8 cellular contexts compared by ENCODE assay signal in genomic region chr9:98808411-98808815, GRCh38. TPM values are rescaled to one million over a fixed set of nuclear protein-coding genes. Genes with fewer than 3 reads are reported as not detected.
DNase-seq lines count a peak whose midpoint lies in the region; ATAC-seq and TF ChIP-seq lines count a peak whose summit lies in the region.

No MANE protein-coding gene starts in this region.

- ATAC-seq in activated CD8-positive, alpha-beta memory T cell treated with anti-CD3 and anti-CD28 coated beads, Interleukin-2, amount 10 ng/mL, durations not matched to agents 7 days and 5 days, result no peak
- peak; percentile 11 for ATAC-seq in WTC11
- peak; percentile 33 to 36 for ATAC-seq in stimulated activated naive B cell treated with anti-CD40 and anti-IgM and Interleukin-4, amounts not matched to agents 10 μg/mL and 1 μg/mL and 100 μg/mL, for 72 hours (replicated peaks)
- ATAC-seq in HG03139 (IDR thresholded peaks at IDR 0.05; ENCODE audit: unreplicated experiment), result no peak
- ATAC-seq in left lobe of liver, result no peak

- no peak overlapping the region for H3K9ac ChIP-seq in iPS-15b (ENCODE audit: low read depth, low read length)

- CTCF ChIA-PET in activated CD8-positive, alpha-beta memory T cell treated with anti-CD3 and anti-CD28 coated beads, Interleukin-2, amount 10 ng/mL, durations not matched to agents 7 days and 5 days (lab: Charles Lee), result interaction anchor here (1.0 to 4.6 kb wide), 5 partner anchors 12 to 492 kb away, joined by 3 to 33 read pairs (median 6); partner anchors contain the start of gene ANKS6
- CTCF ChIA-PET in WTC11 (lab: Charles Lee), result interaction anchor here (0.9 to 2.9 kb wide), 7 partner anchors 17 to 190 kb away, joined by 3 to 13 read pairs (median 4); no protein-coding TSS in a partner anchor

- peaks cover 42% of the 10 kb centered on the region for H3K27me3 Mint-ChIP-seq in activated CD8-positive, alpha-beta memory T cell treated with anti-CD3 and anti-CD28 coated beads, Interleukin-2, amount 10 ng/mL, durations not matched to agents 7 days and 5 days
- peaks cover 30% of the 10 kb centered on the region for H3K27me3 Mint-ChIP-seq in WTC11 (ENCODE audit: low read depth)
- peaks cover 14 to 33% of the 10 kb centered on the region in 2 donors for H3K27me3 Mint-ChIP-seq in stimulated activated naive B cell treated with anti-CD40 and anti-IgM and Interleukin-4, amounts not matched to agents 10 μg/mL and 1 μg/mL and 100 μg/mL, for 72 hours

- H3K4me1 Mint-ChIP-seq in activated CD8-positive, alpha-beta memory T cell treated with anti-CD3 and anti-CD28 coated beads, Interleukin-2, amount 10 ng/mL, durations not matched to agents 7 days and 5 days, result peaks cover 31% of the 10 kb centered on the region
- H3K4me1 Mint-ChIP-seq in WTC11, result peaks cover 32% of the 10 kb centered on the region
- H3K4me1 Mint-ChIP-seq in stimulated activated naive B cell treated with anti-CD40 and anti-IgM and Interleukin-4, amounts not matched to agents 10 μg/mL and 1 μg/mL and 100 μg/mL, for 72 hours, result peaks cover 15 to 20% of the 10 kb centered on the region in 2 donors

- no peak overlapping the region for H3K27ac Mint-ChIP-seq in activated CD8-positive, alpha-beta memory T cell treated with anti-CD3 and anti-CD28 coated beads, Interleukin-2, amount 10 ng/mL, durations not matched to agents 7 days and 5 days
- H3K27ac Mint-ChIP-seq in WTC11, result no peak overlapping the region
- peak overlapping the region; percentile 37 for H3K27ac Mint-ChIP-seq in stimulated activated naive B cell treated with anti-CD40 and anti-IgM and Interleukin-4, amounts not matched to agents 10 μg/mL and 1 μg/mL and 100 μg/mL, for 72 hours

- peaks cover 4% of the 10 kb centered on the region for H3K4me1 ChIP-seq in iPS-15b (ENCODE audit: control insufficient read depth, insufficient read depth, low read length)

- no peak for TF ChIP-seq CTCF in WTC11 (IDR thresholded peaks at IDR 0.05)

- no peaks in the 10 kb centered on the region for H3K9me3 ChIP-seq in iPS-15b (ENCODE audit: control insufficient read depth, insufficient read depth, low read length)

- no peaks in the 10 kb centered on the region for H3K9me3 Mint-ChIP-seq in activated CD8-positive, alpha-beta memory T cell treated with anti-CD3 and anti-CD28 coated beads, Interleukin-2, amount 10 ng/mL, durations not matched to agents 7 days and 5 days (ENCODE audit: low read depth)
- no peaks in the 10 kb centered on the region for H3K9me3 Mint-ChIP-seq in WTC11
- no peaks in the 10 kb centered on the region for H3K9me3 Mint-ChIP-seq in stimulated activated naive B cell treated with anti-CD40 and anti-IgM and Interleukin-4, amounts not matched to agents 10 μg/mL and 1 μg/mL and 100 μg/mL, for 72 hours

- peaks cover 25% of the 10 kb centered on the region for H3K27me3 ChIP-seq in iPS-15b (ENCODE audit: control insufficient read depth, insufficient read depth, low read length)

- H3K36me3 Mint-ChIP-seq in activated CD8-positive, alpha-beta memory T cell treated with anti-CD3 and anti-CD28 coated beads, Interleukin-2, amount 10 ng/mL, durations not matched to agents 7 days and 5 days, result peaks cover 11% of the 10 kb centered on the region
- H3K36me3 Mint-ChIP-seq in WTC11, result no peaks in the 10 kb centered on the region; the same call in 1 of the 2 replicates
- peaks cover 0 to 3% of the 10 kb centered on the region in 2 donors for H3K36me3 Mint-ChIP-seq in stimulated activated naive B cell treated with anti-CD40 and anti-IgM and Interleukin-4, amounts not matched to agents 10 μg/mL and 1 μg/mL and 100 μg/mL, for 72 hours

- H3K36me3 ChIP-seq in iPS-15b (ENCODE audit: control insufficient read depth, insufficient read depth, low read length), result no peaks in the 10 kb centered on the region

- POLR2A ChIA-PET in WTC11 (lab: Charles Lee), result interaction anchor here (1.5 kb wide), 1 partner anchor 17 kb away, joined by 7 read pairs; no protein-coding TSS in a partner anchor

- H3K4me3 Mint-ChIP-seq in activated CD8-positive, alpha-beta memory T cell treated with anti-CD3 and anti-CD28 coated beads, Interleukin-2, amount 10 ng/mL, durations not matched to agents 7 days and 5 days, result peak overlapping the region; percentile 76
- H3K4me3 Mint-ChIP-seq in WTC11, result peak overlapping the region; percentile 77
- peak overlapping the region; percentile 86 to 89 for H3K4me3 Mint-ChIP-seq in stimulated activated naive B cell treated with anti-CD40 and anti-IgM and Interleukin-4, amounts not matched to agents 10 μg/mL and 1 μg/mL and 100 μg/mL, for 72 hours

- peak overlapping the region; percentile 59 for H3K4me3 ChIP-seq in iPS-15b (ENCODE audit: low read depth, low read length)

- DNase-seq in activated CD8-positive, alpha-beta memory T cell treated with anti-CD3 and anti-CD28 coated beads, Interleukin-2, amount 10 ng/mL, durations not matched to agents 7 days and 5 days, result no peak
- no peak for DNase-seq in activated CD8-positive, alpha-beta memory T cell treated with anti-CD3 and anti-CD28 coated beads, Interleukin-2, amount 50 U/mL, for 4 hours
- DNase-seq in WTC11 (ENCODE audit: low spot score), result no peak
- DNase-seq in stimulated activated naive B cell treated with anti-CD40 and anti-IgM and Interleukin-4, amounts not matched to agents 10 μg/mL and 1 μg/mL and 100 μg/mL, for 72 hours, result no peak
- no peak for DNase-seq in stimulated activated CD4-positive, alpha-beta T cell treated with anti-CD3 and anti-CD28 coated beads, Interleukin-4, amount 100 ng/mL, for 24 hours
- no peak for DNase-seq in left lobe of liver (ENCODE audit: low spot score)

TF ChIP-seq in WTC11, 78 proteins besides CTCF, POLR2A, EP300 and RAD21:
- TF ChIP-seq, protein P1, sequence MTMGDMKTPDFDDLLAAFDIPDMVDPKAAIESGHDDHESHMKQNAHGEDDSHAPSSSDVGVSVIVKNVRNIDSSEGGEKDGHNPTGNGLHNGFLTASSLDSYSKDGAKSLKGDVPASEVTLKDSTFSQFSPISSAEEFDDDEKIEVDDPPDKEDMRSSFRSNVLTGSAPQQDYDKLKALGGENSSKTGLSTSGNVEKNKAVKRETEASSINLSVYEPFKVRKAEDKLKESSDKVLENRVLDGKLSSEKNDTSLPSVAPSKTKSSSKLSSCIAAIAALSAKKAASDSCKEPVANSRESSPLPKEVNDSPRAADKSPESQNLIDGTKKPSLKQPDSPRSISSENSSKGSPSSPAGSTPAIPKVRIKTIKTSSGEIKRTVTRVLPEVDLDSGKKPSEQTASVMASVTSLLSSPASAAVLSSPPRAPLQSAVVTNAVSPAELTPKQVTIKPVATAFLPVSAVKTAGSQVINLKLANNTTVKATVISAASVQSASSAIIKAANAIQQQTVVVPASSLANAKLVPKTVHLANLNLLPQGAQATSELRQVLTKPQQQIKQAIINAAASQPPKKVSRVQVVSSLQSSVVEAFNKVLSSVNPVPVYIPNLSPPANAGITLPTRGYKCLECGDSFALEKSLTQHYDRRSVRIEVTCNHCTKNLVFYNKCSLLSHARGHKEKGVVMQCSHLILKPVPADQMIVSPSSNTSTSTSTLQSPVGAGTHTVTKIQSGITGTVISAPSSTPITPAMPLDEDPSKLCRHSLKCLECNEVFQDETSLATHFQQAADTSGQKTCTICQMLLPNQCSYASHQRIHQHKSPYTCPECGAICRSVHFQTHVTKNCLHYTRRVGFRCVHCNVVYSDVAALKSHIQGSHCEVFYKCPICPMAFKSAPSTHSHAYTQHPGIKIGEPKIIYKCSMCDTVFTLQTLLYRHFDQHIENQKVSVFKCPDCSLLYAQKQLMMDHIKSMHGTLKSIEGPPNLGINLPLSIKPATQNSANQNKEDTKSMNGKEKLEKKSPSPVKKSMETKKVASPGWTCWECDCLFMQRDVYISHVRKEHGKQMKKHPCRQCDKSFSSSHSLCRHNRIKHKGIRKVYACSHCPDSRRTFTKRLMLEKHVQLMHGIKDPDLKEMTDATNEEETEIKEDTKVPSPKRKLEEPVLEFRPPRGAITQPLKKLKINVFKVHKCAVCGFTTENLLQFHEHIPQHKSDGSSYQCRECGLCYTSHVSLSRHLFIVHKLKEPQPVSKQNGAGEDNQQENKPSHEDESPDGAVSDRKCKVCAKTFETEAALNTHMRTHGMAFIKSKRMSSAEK (CRISPR knock-in tag; IDR thresholded peaks at IDR 0.05; ENCODE audit: borderline replicate concordance), result no peak
- TF ChIP-seq IRF2 (CRISPR knock-in tag; IDR thresholded peaks at IDR 0.05; ENCODE audit: borderline replicate concordance, low read depth) (no peak), ELF4 (CRISPR knock-in tag; IDR thresholded peaks at IDR 0.05; ENCODE audit: low read depth) (no peak), GABPB1 (CRISPR knock-in tag; IDR thresholded peaks at IDR 0.05) (no peak), MYBL2 (CRISPR knock-in tag; IDR thresholded peaks at IDR 0.05) (no peak), ZMAT4 (CRISPR knock-in tag; IDR thresholded peaks at IDR 0.05) (no peak), NR3C1 (CRISPR knock-in tag; conservative IDR thresholded peaks at IDR 0.05; ENCODE audit: low read depth) (no peak), FOXK1 (CRISPR knock-in tag; IDR thresholded peaks at IDR 0.05) (no peak)

RNA-seq across cellular contexts. Expression of gene GALNT12, which starts 0.9 kb away (rescaled TPM):
- total RNA-seq in activated CD8-positive, alpha-beta memory T cell treated with anti-CD3 and anti-CD28 coated beads, Interleukin-2, amount 10 ng/mL, durations not matched to agents 7 days and 5 days, result 1 to 10 TPM; 3.5 to 9.9 TPM
- total RNA-seq in WTC11 (2021) (19.3 to 24.7 TPM (median 23.7 TPM) in 3 replicates), left lobe of liver (0.35 TPM)

RNA-seq across cellular contexts. Expression of gene ANKS6, which starts 12.1 kb away (rescaled TPM):
- total RNA-seq in activated CD8-positive, alpha-beta memory T cell treated with anti-CD3 and anti-CD28 coated beads, Interleukin-2, amount 10 ng/mL, durations not matched to agents 7 days and 5 days, result 1 to 10 TPM; 6.5 to 9.2 TPM
- total RNA-seq in WTC11 (2021), result 65.1 to 76.7 TPM (median 66.5 TPM) in 3 replicates
- total RNA-seq in left lobe of liver, result 5.7 TPM

Comparison
In these comparisons a context has a peak if more than half of its experiments do, and no peak if none do; other contexts are left out.
1. ATAC-seq: peak in WTC11 (single experiment) and stimulated activated naive B cell treated with anti-CD40 and anti-IgM and Interleukin-4, amounts not matched to agents 10 μg/mL and 1 μg/mL and 100 μg/mL, for 72 hours (2 of 2); none in activated CD8-positive, alpha-beta memory T cell treated with anti-CD3 and anti-CD28 coated beads, Interleukin-2, amount 10 ng/mL, durations not matched to agents 7 days and 5 days (single experiment), HG03139 (single experiment) and left lobe of liver (single experiment).
2. Peak in every context shown above with its lines, with median percentiles within 50 percentile points of each other: H3K4me3 Mint-ChIP-seq.